In genomic region chr1:114173704-114174103, GRCh38 we compare ENCODE assay signal across 22 cellular contexts. TPM values are rescaled to one million over a fixed set of nuclear protein-coding genes. Genes with fewer than 3 reads are reported as not detected.
"Had no signal": no experiment of that assay in that cellular context is flagged by ENCODE, and none has a peak within 500 bp of the region (broad histone marks: within the 10 kb centered on the region; RNA-seq: fewer than 3 reads in every experiment).

No MANE protein-coding gene starts in this region.

- ATAC-seq: heart right ventricle, right lobe of liver, WTC11 had no signal

- FAIRE-seq: endometrium had no signal

- DNase-seq: activated CD4-positive, alpha-beta memory T cell treated with anti-CD3 and anti-CD28 coated beads, Interleukin-2, amount 10 ng/mL, durations not matched to agents 7 days and 5 days; activated CD4-positive, alpha-beta T cell treated with anti-CD3 and anti-CD28 coated beads for 1 hour; activated CD4-positive, alpha-beta T cell treated with anti-CD3 and anti-CD28 coated beads, Interleukin-2, amount 10 ng/mL, durations not matched to agents 7 days and 5 days; activated CD8-positive, alpha-beta memory T cell treated with anti-CD3 and anti-CD28 coated beads, Interleukin-2, amount 50 U/mL, for 48 hours; activated gamma-delta T cell; activated naive CD4-positive, alpha-beta T cell treated with anti-CD3 and anti-CD28 coated beads, Interleukin-2, amount 10 ng/mL, durations not matched to agents 7 days and 5 days; activated naive CD8-positive, alpha-beta T cell treated with anti-CD3 and anti-CD28 coated beads, Interleukin-2, amount 10 ng/mL, durations not matched to agents 7 days and 5 days; activated T-cell treated with anti-CD3 and anti-CD28 coated beads, Interleukin-2, amount 50 U/mL, for 24 hours; cerebellar nuclear complex; colonic mucosa; effector CD8-positive, alpha-beta T cell; esophagus squamous epithelium; foreskin melanocyte; heart right ventricle; naive B cell; nephron progenitor cell; right lobe of liver; stimulated activated CD4-positive, alpha-beta T cell treated with anti-CD3 and anti-CD28 coated beads, Interleukin-2, amount 100 ng/mL, for 48 hours; stimulated activated naive CD4-positive, alpha-beta T cell treated with Interleukin-2 at 50 U/mL for 16 hours had no signal

RNA-seq across cellular contexts. Expression of gene SYT6, which starts 20.0 kb away (rescaled TPM):
- polyA plus RNA-seq: cardiac muscle cell, heart right ventricle had no signal
